1 cellular context compared by ENCODE assay signal in the genomic region with DNA sequence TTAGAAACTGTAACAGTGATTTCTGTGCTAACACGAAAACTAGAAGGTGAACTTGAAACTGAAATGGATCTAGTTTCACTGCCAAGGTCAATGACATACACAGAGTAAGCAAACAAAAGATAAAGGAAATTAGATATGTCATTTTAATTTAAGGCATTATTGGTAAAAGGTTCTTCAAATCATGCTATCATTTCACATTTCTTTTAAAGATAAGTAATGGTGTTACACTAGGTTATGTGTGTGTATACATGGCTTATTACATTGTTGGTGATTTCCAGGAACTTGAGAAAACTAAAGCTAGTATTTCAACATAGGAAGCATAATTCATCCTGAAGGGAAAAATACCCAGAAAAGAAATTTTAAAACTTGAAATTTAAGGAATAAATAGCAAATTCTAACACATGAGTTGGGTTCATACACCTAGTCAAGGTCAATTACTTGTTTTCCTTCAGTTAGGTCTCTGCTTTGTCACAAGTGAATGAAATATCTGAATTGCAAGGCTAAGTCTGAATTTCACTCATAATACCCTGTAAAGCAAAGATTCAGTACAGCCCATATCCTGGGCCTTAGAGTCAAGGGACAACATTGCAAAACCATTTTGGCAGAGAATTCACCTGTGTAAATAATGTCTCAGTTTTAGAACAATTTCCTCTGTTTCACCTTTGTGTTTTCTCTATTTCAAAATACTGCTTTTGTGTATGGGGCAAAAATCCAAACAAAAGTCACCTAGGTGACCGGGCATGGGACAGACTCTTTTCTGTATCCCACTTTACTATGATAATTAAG.
A peak's percentile ranks its signal among the peaks of the same experiment; 100 is the strongest.
TF ChIP-seq lines count a peak whose summit lies in the region.

No MANE protein-coding gene starts in this region.

TF ChIP-seq in HepG2, 621 proteins besides CTCF, POLR2A, EP300 and RAD21 (continued from another document and continues in another):
- TF ChIP-seq, protein P1, sequence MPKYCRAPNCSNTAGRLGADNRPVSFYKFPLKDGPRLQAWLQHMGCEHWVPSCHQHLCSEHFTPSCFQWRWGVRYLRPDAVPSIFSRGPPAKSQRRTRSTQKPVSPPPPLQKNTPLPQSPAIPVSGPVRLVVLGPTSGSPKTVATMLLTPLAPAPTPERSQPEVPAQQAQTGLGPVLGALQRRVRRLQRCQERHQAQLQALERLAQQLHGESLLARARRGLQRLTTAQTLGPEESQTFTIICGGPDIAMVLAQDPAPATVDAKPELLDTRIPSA (CRISPR knock-in tag; IDR thresholded peaks at IDR 0.05; ENCODE audit: borderline replicate concordance) = no peak
- TF ChIP-seq FOXO1 (CRISPR knock-in tag; IDR thresholded peaks at IDR 0.05) (peak; percentile 71), ONECUT2 (CRISPR knock-in tag; IDR thresholded peaks at IDR 0.05) (no peak), KAT8 (CRISPR knock-in tag; IDR thresholded peaks at IDR 0.05) (no peak; the same call in 1 of the 2 replicates), ZNF3 (CRISPR knock-in tag; IDR thresholded peaks at IDR 0.05) (no peak), POLR2AphosphoS2 (IDR thresholded peaks at IDR 0.05; ENCODE audit: low read depth, low read length) (no peak), ZNF678 (CRISPR knock-in tag; IDR thresholded peaks at IDR 0.05) (no peak), ISL2 (CRISPR knock-in tag; IDR thresholded peaks at IDR 0.05) (peak; percentile 89), ZNF510 (CRISPR knock-in tag; IDR thresholded peaks at IDR 0.05; ENCODE audit: low read depth) (no peak), NFRKB (IDR thresholded peaks at IDR 0.05) (no peak), STAT5B (CRISPR knock-in tag; IDR thresholded peaks at IDR 0.05) (no peak), ZNF260 (CRISPR knock-in tag; IDR thresholded peaks at IDR 0.05; ENCODE audit: borderline replicate concordance, low read depth) (no peak), MAFF (IDR thresholded peaks at IDR 0.05; ENCODE audit: low read depth, low read length) (no peak), NFKB2 (CRISPR knock-in tag; IDR thresholded peaks at IDR 0.05; ENCODE audit: borderline replicate concordance) (no peak), DR1 (CRISPR knock-in tag; IDR thresholded peaks at IDR 0.05) (no peak), IRX3 (CRISPR knock-in tag; IDR thresholded peaks at IDR 0.05; ENCODE audit: borderline replicate concordance, low read depth) (no peak), ZNF431 (CRISPR knock-in tag; IDR thresholded peaks at IDR 0.05; ENCODE audit: borderline replicate concordance, low read depth) (no peak), CBX2 (IDR thresholded peaks at IDR 0.05; ENCODE audit: low read depth, low read length) (no peak), CBX2 (CRISPR knock-in tag; IDR thresholded peaks at IDR 0.05; ENCODE audit: low read depth) (no peak), ZNF75D (CRISPR knock-in tag; IDR thresholded peaks at IDR 0.05; ENCODE audit: borderline replicate concordance) (no peak), ZNF567 (CRISPR knock-in tag; IDR thresholded peaks at IDR 0.05; ENCODE audit: borderline replicate concordance) (no peak), BRCA1 (CRISPR knock-in tag; IDR thresholded peaks at IDR 0.05) (no peak), ZNF121 (CRISPR knock-in tag; IDR thresholded peaks at IDR 0.05) (no peak), AGO1 (IDR thresholded peaks at IDR 0.05; ENCODE audit: low read depth, low read length, poor library complexity, severe bottlenecking) (no peak), EZH2 (conservative IDR thresholded peaks at IDR 0.05; ENCODE audit: low read depth, low read length) (no peak), ZNF296 (CRISPR knock-in tag; conservative IDR thresholded peaks at IDR 0.05) (no peak), ZSCAN25 (CRISPR knock-in tag; IDR thresholded peaks at IDR 0.05) (no peak), JARID2 (CRISPR knock-in tag; IDR thresholded peaks at IDR 0.05; ENCODE audit: insufficient replicate concordance) (no peak), RBAK (CRISPR knock-in tag; IDR thresholded peaks at IDR 0.05) (no peak), RARA (CRISPR knock-in tag; IDR thresholded peaks at IDR 0.05) (peak; percentile 85), NR3C1 (CRISPR knock-in tag; IDR thresholded peaks at IDR 0.05) (no peak), ZNF205 (CRISPR knock-in tag; IDR thresholded peaks at IDR 0.05) (peak; percentile 37; the same call in 1 of the 2 replicates), ZNF10 (CRISPR knock-in tag; IDR thresholded peaks at IDR 0.05; ENCODE audit: borderline replicate concordance, low read depth) (no peak), ZNF572 (CRISPR knock-in tag; IDR thresholded peaks at IDR 0.05) (no peak), ARNT2 (CRISPR knock-in tag; IDR thresholded peaks at IDR 0.05; ENCODE audit: low read depth) (no peak), ZNF776 (CRISPR knock-in tag; IDR thresholded peaks at IDR 0.05) (no peak), ZSCAN9 (CRISPR knock-in tag; IDR thresholded peaks at IDR 0.05; ENCODE audit: borderline replicate concordance) (no peak; the same call in 1 of the 2 replicates), SMAD3 (CRISPR knock-in tag; IDR thresholded peaks at IDR 0.05) (0 out of 2 replicates have a peak, but pooled peaks have one; percentile 52), HOXA7 (CRISPR knock-in tag; IDR thresholded peaks at IDR 0.05) (no peak), TRIM24 (CRISPR knock-in tag; IDR thresholded peaks at IDR 0.05) (peak; percentile 53; the same call in 1 of the 2 replicates)
- TF ChIP-seq, protein P2, sequence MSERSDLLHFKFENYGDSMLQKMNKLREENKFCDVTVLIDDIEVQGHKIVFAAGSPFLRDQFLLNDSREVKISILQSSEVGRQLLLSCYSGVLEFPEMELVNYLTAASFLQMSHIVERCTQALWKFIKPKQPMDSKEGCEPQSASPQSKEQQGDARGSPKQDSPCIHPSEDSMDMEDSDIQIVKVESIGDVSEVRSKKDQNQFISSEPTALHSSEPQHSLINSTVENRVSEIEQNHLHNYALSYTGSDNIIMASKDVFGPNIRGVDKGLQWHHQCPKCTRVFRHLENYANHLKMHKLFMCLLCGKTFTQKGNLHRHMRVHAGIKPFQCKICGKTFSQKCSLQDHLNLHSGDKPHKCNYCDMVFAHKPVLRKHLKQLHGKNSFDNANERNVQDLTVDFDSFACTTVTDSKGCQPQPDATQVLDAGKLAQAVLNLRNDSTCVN (CRISPR knock-in tag; IDR thresholded peaks at IDR 0.05; ENCODE audit: borderline replicate concordance) = no peak
- TF ChIP-seq, protein P3, sequence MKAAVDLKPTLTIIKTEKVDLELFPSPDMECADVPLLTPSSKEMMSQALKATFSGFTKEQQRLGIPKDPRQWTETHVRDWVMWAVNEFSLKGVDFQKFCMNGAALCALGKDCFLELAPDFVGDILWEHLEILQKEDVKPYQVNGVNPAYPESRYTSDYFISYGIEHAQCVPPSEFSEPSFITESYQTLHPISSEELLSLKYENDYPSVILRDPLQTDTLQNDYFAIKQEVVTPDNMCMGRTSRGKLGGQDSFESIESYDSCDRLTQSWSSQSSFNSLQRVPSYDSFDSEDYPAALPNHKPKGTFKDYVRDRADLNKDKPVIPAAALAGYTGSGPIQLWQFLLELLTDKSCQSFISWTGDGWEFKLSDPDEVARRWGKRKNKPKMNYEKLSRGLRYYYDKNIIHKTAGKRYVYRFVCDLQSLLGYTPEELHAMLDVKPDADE (CRISPR knock-in tag; IDR thresholded peaks at IDR 0.05) = no peak
- TF ChIP-seq, protein P4, sequence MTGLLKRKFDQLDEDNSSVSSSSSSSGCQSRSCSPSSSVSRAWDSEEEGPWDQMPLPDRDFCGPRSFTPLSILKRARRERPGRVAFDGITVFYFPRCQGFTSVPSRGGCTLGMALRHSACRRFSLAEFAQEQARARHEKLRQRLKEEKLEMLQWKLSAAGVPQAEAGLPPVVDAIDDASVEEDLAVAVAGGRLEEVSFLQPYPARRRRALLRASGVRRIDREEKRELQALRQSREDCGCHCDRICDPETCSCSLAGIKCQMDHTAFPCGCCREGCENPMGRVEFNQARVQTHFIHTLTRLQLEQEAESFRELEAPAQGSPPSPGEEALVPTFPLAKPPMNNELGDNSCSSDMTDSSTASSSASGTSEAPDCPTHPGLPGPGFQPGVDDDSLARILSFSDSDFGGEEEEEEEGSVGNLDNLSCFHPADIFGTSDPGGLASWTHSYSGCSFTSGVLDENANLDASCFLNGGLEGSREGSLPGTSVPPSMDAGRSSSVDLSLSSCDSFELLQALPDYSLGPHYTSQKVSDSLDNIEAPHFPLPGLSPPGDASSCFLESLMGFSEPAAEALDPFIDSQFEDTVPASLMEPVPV (CRISPR knock-in tag; IDR thresholded peaks at IDR 0.05) = no peak
- TF ChIP-seq, protein P5, sequence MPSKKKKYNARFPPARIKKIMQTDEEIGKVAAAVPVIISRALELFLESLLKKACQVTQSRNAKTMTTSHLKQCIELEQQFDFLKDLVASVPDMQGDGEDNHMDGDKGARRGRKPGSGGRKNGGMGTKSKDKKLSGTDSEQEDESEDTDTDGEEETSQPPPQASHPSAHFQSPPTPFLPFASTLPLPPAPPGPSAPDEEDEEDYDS (CRISPR knock-in tag; IDR thresholded peaks at IDR 0.05) = no peak
- TF ChIP-seq, protein P6, sequence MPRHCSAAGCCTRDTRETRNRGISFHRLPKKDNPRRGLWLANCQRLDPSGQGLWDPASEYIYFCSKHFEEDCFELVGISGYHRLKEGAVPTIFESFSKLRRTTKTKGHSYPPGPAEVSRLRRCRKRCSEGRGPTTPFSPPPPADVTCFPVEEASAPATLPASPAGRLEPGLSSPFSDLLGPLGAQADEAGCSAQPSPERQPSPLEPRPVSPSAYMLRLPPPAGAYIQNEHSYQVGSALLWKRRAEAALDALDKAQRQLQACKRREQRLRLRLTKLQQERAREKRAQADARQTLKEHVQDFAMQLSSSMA (CRISPR knock-in tag; IDR thresholded peaks at IDR 0.05) = no peak
- TF ChIP-seq, protein P7, sequence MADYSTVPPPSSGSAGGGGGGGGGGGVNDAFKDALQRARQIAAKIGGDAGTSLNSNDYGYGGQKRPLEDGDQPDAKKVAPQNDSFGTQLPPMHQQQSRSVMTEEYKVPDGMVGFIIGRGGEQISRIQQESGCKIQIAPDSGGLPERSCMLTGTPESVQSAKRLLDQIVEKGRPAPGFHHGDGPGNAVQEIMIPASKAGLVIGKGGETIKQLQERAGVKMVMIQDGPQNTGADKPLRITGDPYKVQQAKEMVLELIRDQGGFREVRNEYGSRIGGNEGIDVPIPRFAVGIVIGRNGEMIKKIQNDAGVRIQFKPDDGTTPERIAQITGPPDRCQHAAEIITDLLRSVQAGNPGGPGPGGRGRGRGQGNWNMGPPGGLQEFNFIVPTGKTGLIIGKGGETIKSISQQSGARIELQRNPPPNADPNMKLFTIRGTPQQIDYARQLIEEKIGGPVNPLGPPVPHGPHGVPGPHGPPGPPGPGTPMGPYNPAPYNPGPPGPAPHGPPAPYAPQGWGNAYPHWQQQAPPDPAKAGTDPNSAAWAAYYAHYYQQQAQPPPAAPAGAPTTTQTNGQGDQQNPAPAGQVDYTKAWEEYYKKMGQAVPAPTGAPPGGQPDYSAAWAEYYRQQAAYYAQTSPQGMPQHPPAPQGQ (CRISPR knock-in tag; IDR thresholded peaks at IDR 0.05; ENCODE audit: borderline replicate concordance) = no peak
- TF ChIP-seq, protein P8, sequence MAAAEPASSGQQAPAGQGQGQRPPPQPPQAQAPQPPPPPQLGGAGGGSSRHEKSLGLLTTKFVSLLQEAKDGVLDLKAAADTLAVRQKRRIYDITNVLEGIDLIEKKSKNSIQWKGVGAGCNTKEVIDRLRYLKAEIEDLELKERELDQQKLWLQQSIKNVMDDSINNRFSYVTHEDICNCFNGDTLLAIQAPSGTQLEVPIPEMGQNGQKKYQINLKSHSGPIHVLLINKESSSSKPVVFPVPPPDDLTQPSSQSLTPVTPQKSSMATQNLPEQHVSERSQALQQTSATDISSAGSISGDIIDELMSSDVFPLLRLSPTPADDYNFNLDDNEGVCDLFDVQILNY (CRISPR knock-in tag; conservative IDR thresholded peaks at IDR 0.05) = no peak
- TF ChIP-seq, protein P9, sequence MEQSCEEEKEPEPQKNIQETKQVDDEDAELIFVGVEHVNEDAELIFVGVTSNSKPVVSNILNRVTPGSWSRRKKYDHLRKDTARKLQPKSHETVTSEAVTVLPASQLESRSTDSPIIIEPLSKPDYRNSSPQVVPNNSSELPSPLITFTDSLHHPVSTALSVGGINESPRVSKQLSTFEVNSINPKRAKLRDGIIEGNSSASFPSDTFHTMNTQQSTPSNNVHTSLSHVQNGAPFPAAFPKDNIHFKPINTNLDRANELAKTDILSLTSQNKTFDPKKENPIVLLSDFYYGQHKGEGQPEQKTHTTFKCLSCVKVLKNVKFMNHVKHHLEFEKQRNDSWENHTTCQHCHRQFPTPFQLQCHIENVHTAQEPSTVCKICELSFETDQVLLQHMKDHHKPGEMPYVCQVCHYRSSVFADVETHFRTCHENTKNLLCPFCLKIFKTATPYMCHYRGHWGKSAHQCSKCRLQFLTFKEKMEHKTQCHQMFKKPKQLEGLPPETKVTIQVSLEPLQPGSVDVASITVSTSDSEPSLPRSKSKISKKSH (CRISPR knock-in tag; IDR thresholded peaks at IDR 0.05; ENCODE audit: borderline replicate concordance) = no peak
- TF ChIP-seq, protein P10, sequence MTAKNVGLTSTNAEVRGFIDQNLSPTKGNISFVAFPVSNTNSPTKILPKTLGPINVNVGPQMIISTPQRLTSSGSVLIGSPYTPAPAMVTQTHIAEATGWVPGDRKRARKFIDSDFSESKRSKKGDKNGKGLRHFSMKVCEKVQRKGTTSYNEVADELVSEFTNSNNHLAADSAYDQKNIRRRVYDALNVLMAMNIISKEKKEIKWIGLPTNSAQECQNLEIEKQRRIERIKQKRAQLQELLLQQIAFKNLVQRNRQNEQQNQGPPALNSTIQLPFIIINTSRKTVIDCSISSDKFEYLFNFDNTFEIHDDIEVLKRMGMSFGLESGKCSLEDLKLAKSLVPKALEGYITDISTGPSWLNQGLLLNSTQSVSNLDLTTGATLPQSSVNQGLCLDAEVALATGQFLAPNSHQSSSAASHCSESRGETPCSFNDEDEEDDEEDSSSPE (CRISPR knock-in tag; IDR thresholded peaks at IDR 0.05) = no peak
- TF ChIP-seq, protein P11, sequence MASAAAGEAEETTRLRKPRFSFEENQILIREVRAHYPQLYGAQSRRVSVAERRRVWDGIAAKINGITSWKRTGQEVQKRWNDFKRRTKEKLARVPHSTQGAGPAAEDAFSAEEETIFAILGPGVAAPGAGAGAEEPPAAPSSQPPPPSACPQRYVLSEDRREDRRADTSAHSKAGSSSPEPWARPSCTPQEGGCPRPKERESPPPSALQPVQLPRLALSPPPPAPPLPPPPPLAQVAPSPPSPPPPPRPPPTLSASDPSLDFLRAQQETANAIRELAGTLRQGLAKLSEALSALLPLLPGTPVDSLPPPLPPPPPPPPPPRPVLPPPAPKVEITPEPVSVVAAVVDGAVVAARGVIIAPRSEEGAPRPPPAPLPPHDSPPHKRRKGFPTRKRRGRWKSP (CRISPR knock-in tag; IDR thresholded peaks at IDR 0.05) = no peak
- TF ChIP-seq, protein P12, sequence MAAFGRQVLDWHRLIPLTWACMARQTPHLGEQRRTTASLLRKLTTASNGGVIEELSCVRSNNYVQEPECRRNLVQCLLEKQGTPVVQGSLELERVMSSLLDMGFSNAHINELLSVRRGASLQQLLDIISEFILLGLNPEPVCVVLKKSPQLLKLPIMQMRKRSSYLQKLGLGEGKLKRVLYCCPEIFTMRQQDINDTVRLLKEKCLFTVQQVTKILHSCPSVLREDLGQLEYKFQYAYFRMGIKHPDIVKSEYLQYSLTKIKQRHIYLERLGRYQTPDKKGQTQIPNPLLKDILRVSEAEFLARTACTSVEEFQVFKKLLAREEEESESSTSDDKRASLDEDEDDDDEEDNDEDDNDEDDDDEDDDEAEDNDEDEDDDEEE (CRISPR knock-in tag; IDR thresholded peaks at IDR 0.05) = no peak
- TF ChIP-seq, protein P13, sequence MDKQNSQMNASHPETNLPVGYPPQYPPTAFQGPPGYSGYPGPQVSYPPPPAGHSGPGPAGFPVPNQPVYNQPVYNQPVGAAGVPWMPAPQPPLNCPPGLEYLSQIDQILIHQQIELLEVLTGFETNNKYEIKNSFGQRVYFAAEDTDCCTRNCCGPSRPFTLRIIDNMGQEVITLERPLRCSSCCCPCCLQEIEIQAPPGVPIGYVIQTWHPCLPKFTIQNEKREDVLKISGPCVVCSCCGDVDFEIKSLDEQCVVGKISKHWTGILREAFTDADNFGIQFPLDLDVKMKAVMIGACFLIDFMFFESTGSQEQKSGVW (CRISPR knock-in tag; IDR thresholded peaks at IDR 0.05; ENCODE audit: borderline replicate concordance) = no peak
